Comparison of ENCODE assay signal across 17 cellular contexts in genomic region chr9:129398901-129399300, GRCh38.
"Had no signal": no experiment of that assay in that cellular context is flagged by ENCODE, and none has a peak within 500 bp of the region (broad histone marks: within the 10 kb centered on the region; RNA-seq: fewer than 3 reads in every experiment).

No MANE protein-coding gene starts in this region.

- H3K27me3 ChIP-seq: body of pancreas, heart left ventricle, thyroid gland, vagina had no signal

- DNase-seq: activated CD4-positive, alpha-beta memory T cell treated with anti-CD3 and anti-CD28 coated beads for 36 hours; activated CD4-positive, alpha-beta T cell treated with anti-CD3 and anti-CD28 coated beads for 36 hours; activated CD8-positive, alpha-beta memory T cell treated with anti-CD3 and anti-CD28 coated beads, Interleukin-2, amount 10 ng/mL, durations not matched to agents 7 days and 5 days; activated effector memory CD4-positive, alpha-beta T cell treated with Interleukin-2 at 50 U/mL for 16 hours; activated T-cell treated with anti-CD3 and anti-CD28 coated beads, Interleukin-2, amount 50 U/mL, for 24 hours; amniotic stem cell; cerebellar nuclear complex; natural killer cell; occipital lobe; T-helper 17 cell had no signal

- H3K9me3 ChIP-seq: body of pancreas, heart left ventricle, psoas muscle, thyroid gland, vagina had no signal

- ATAC-seq: activated CD4-positive, alpha-beta T cell treated with anti-CD3 and anti-CD28 coated beads for 36 hours; activated CD8-positive, alpha-beta memory T cell treated with anti-CD3 and anti-CD28 coated beads, Interleukin-2, amount 10 ng/mL, durations not matched to agents 7 days and 5 days; body of pancreas; left ventricle myocardium superior; natural killer cell; psoas muscle; stimulated activated memory B cell treated with anti-CD40 and anti-IgM and Interleukin-4, amounts not matched to agents 10 μg/mL and 1 μg/mL and 100 μg/mL, for 72 hours; T-helper 17 cell had no signal

- H3K36me3 ChIP-seq: heart left ventricle, thyroid gland, vagina had no signal

- H3K4me1 ChIP-seq: body of pancreas, psoas muscle had no signal

- H3K4me3 ChIP-seq: body of pancreas, heart left ventricle, psoas muscle, thyroid gland, vagina had no signal

- H3K27ac ChIP-seq: body of pancreas, psoas muscle, thyroid gland, vagina had no signal
